ENCODE assay signal across 8 cellular contexts in the genomic region with DNA sequence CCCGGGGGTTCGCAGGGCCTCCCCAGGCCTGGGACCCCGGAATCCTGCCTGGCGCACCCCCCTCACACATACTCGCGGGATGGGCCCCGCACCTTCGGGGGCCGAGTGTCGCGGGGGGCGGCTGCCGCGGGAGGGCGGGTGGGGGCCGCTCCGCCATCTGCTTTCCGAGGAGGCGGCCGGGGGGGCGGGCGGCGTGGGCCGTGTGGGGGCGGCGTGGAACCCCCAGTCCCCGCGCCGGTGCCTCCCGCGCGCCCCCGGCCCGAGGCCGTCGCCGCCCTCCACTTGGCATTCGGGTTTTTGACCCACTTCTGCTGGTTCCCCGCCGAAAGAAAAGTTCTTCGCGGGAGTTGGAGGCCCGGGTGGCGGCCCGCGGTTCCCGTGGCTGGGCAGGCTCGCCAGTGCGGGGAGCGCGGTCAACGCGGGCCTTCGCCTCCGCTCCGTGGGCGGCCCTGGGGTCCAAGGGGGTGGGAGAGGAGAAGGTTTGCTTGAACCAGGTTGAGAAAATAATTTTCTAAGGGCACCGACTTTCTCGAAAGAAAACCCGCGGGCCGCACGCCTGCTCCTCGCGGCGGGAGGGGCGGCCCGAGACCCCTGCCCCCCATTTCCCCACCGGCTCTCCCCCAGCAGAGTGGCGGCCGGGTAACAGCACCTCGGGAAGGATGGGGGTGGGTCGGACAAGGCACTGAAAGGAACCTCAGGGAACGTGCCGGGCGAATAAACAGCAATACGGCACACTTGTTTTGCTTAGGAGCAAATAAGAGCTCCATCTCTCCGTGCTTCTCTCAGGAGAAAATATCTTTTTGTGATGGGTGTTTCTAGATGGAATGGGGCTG. TPM values are rescaled to one million over a fixed set of nuclear protein-coding genes. Genes with fewer than 3 reads are reported as not detected.
DNase-seq lines count a peak whose midpoint lies in the region; ATAC-seq and TF ChIP-seq lines count a peak whose summit lies in the region.

No MANE protein-coding gene starts in this region.

- POLR2A ChIA-PET in activated CD8-positive, alpha-beta T cell treated with anti-CD3 and anti-CD28 coated beads for 36 hours (lab: Charles Lee) = interaction anchor here (0.5 to 3.4 kb wide), 5 partner anchors 8 to 75 kb away, joined by 3 to 46 read pairs (median 3); a partner anchor contains a TSS

- H3K4me3 ChIP-seq in HAP-1 (peak overlapping the region; percentile 74), skin epidermis (peak overlapping the region; percentile 63 to 100 (median 97))

- H3K27ac ChIP-seq in skin epidermis = peak overlapping the region; percentile 72 to 98 (median 92)

- no peaks in the 10 kb centered on the region for H3K9me3 ChIP-seq in HAP-1

- no peak for TF ChIP-seq CTCF in activated CD8-positive, alpha-beta T cell treated with anti-CD3 and anti-CD28 coated beads for 36 hours (IDR thresholded peaks at IDR 0.05)

- no peaks in the 10 kb centered on the region for H3K27me3 Mint-ChIP-seq in activated CD8-positive, alpha-beta T cell treated with anti-CD3 and anti-CD28 coated beads for 36 hours

- H3K4me1 Mint-ChIP-seq in activated CD8-positive, alpha-beta T cell treated with anti-CD3 and anti-CD28 coated beads for 36 hours (ENCODE audit: low read depth) = peaks cover 14% of the 10 kb centered on the region

- no peaks in the 10 kb centered on the region for H3K9me3 Mint-ChIP-seq in activated CD8-positive, alpha-beta T cell treated with anti-CD3 and anti-CD28 coated beads for 36 hours

- no peak for ATAC-seq in activated CD8-positive, alpha-beta T cell treated with anti-CD3 and anti-CD28 coated beads for 36 hours
- no peak for ATAC-seq in left ventricle myocardium superior
- no peak for ATAC-seq in GM19452 (IDR thresholded peaks at IDR 0.05; ENCODE audit: unreplicated experiment)
- no peak for ATAC-seq in HG03457 (IDR thresholded peaks at IDR 0.05; ENCODE audit: unreplicated experiment)

- CTCF ChIA-PET in activated CD8-positive, alpha-beta T cell treated with anti-CD3 and anti-CD28 coated beads for 36 hours (lab: Charles Lee) = interaction anchor here (1.9 kb wide), 1 partner anchor 10 kb away, joined by 5 read pairs; no protein-coding TSS in a partner anchor

- peak overlapping the region; percentile 72 for H3K4me3 Mint-ChIP-seq in activated CD8-positive, alpha-beta T cell treated with anti-CD3 and anti-CD28 coated beads for 36 hours

- intact Hi-C loops in activated CD8-positive, alpha-beta T cell treated with anti-CD3 and anti-CD28 coated beads for 36 hours (cut with micrococcal nuclease) = no loop called here
- intact Hi-C loops in left ventricle myocardium superior (cut with micrococcal nuclease) = no loop called here

- H3K4me1 ChIP-seq in HAP-1 = peaks cover 9% of the 10 kb centered on the region

- H3K36me3 ChIP-seq in HAP-1 (replicated peaks) = peaks cover 30% of the 10 kb centered on the region

- in situ Hi-C loops in HAP-1 (cut with MboI; ENCODE audit: low sequenced_read_pairs) = no loop called here

- no peak overlapping the region for H3K27ac Mint-ChIP-seq in activated CD8-positive, alpha-beta T cell treated with anti-CD3 and anti-CD28 coated beads for 36 hours

- no peaks in the 10 kb centered on the region for H3K27me3 ChIP-seq in HAP-1 (ENCODE audit: low read depth)

- H3K36me3 Mint-ChIP-seq in activated CD8-positive, alpha-beta T cell treated with anti-CD3 and anti-CD28 coated beads for 36 hours (ENCODE audit: low read depth) = peaks cover 13% of the 10 kb centered on the region

- DNase-seq in HAP-1 (ENCODE audit: low spot score in 2 of 2) = no peak
- no peak for DNase-seq in activated CD8-positive, alpha-beta T cell treated with anti-CD3 and anti-CD28 coated beads for 36 hours
- peak; percentile 52 for DNase-seq in left ventricle myocardium superior
- no peak for DNase-seq in SW480 (ENCODE audit: low spot score)
- DNase-seq in glomerular visceral epithelial cell (ENCODE audit: extremely low spot score) = no peak

RNA-seq across cellular contexts. Expression of a gene that starts 1.6 kb away (rescaled TPM):
- 10 to 100 TPM; 12.5 to 14.8 TPM for total RNA-seq in activated CD8-positive, alpha-beta T cell treated with anti-CD3 and anti-CD28 coated beads for 36 hours
- 7.5 TPM for total RNA-seq in left ventricle myocardium superior

RNA-seq across cellular contexts. Expression of a gene that starts 9.5 kb away (rescaled TPM):
- 10 to 100 TPM; 19.0 to 24.5 TPM for total RNA-seq in activated CD8-positive, alpha-beta T cell treated with anti-CD3 and anti-CD28 coated beads for 36 hours
- 14.9 TPM for total RNA-seq in left ventricle myocardium superior

RNA-seq across cellular contexts. Expression of a gene that starts 12.5 kb away (rescaled TPM):
- 10 to 100 TPM; 17.9 to 18.1 TPM for total RNA-seq in activated CD8-positive, alpha-beta T cell treated with anti-CD3 and anti-CD28 coated beads for 36 hours
- 131 TPM for total RNA-seq in left ventricle myocardium superior

RNA-seq across cellular contexts. Expression of a gene that starts 35.4 kb away (rescaled TPM):
- 10 to 100 TPM; 22.4 to 32.1 TPM for total RNA-seq in activated CD8-positive, alpha-beta T cell treated with anti-CD3 and anti-CD28 coated beads for 36 hours
- total RNA-seq in left ventricle myocardium superior = 13.3 TPM
